Comparison of ENCODE assay signal across 8 cellular contexts in the genomic region with DNA sequence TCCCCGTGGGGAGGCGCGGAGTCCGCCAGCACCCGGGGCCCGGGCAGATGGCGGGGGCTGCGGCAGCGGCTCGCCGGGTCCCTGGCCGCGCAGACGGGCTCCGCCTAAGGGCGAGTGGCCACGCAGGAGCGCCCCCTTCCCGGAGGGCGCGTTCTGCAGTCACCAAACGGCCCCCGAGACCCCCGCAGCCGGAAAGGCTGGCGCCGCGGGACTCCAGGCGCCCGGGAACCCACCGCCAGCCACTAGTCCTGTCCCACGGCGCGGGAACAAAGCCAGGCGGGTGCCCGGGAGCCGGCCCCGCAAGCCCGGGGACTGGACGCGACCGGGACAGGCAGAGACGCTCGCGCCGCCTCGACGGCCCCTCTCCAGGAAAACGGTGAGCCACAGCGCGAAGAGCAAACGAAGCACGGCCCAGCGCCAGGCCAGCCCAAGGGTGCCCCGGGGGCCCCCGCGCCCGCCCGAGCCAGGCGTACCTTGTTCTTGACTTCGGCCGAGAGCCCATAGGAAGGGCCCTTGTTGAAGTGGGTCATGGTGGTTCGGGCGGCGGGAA. TPM values are rescaled to one million over a fixed set of nuclear protein-coding genes. Genes with fewer than 3 reads are reported as not detected.
DNase-seq lines count a peak whose midpoint lies in the region; ATAC-seq, FAIRE-seq and TF ChIP-seq lines count a peak whose summit lies in the region.

No MANE protein-coding gene starts in this region.

- CTCF ChIA-PET in AG04449 (lab: Yijun Ruan, JAX), result interaction anchor here (1.0 to 8.7 kb wide), 7 partner anchors 37 to 117 kb away, joined by 3 to 65 read pairs (median 17); no protein-coding TSS in a partner anchor

- intact Hi-C loops in sigmoid colon (cut with DNase I), result loop anchor here (1.0 to 10.0 kb wide), 3 partner anchors 62 to 512 kb away; a partner anchor contains a TSS

- H3K9me3 Mint-ChIP-seq in brain, result peaks cover 0 to 4% (median 0%) of the 10 kb centered on the region in 5 experiments

- peaks cover 0 to 69% (median 61%) of the 10 kb centered on the region in 4 donors for H3K4me1 ChIP-seq in sigmoid colon

- peaks cover 30% of the 10 kb centered on the region for H3K36me3 Mint-ChIP-seq in brain

- POLR2A ChIA-PET in AG04449 (lab: Yijun Ruan, JAX), result interaction anchor here (1.0 to 1.4 kb wide), 14 partner anchors 9 to 115 kb away, joined by 3 to 11 read pairs (median 4); no protein-coding TSS in a partner anchor

- FAIRE-seq in GM19239 (lab: Jason Lieb, UNC), result no peak

- H3K4me3 ChIP-seq in AG04449 (ENCODE audit: low read depth, low read length) (peak overlapping the region; percentile 89), iPS-18c (ENCODE audit: insufficient read depth, low read depth, low read length) (peak overlapping the region; percentile 90), sigmoid colon (peak overlapping the region; percentile 72 to 92 (median 87))

- no peaks in the 10 kb centered on the region for H3K27me3 ChIP-seq in sigmoid colon

- 1% methylated on average over 65 of the region's 65 CpGs for WGBS in sigmoid colon, 2 donors

- DNase-seq in AG04449 (ENCODE audit: low read depth, low spot score) (no peak), NCI-H748 (lab: John Stamatoyannopoulos, UW; ENCODE audit: unreplicated experiment) (peak; percentile 66), sigmoid colon (peak; percentile 85), GM19239 (ENCODE audit: insufficient read length, low spot score) (no peak)

- TF ChIP-seq POLR2A in sigmoid colon (IDR thresholded peaks at IDR 0.05), result no peak

- H3K27me3 Mint-ChIP-seq in brain, result peaks cover 15% of the 10 kb centered on the region

- no peaks in the 10 kb centered on the region for H3K9me3 ChIP-seq in iPS-18c (ENCODE audit: control insufficient read depth, insufficient read depth, low read length)
- no peaks in the 10 kb centered on the region for H3K9me3 ChIP-seq in sigmoid colon

- H3K27ac Mint-ChIP-seq in brain, result peak overlapping the region in 4 of 5 experiments; percentile 65 to 99 (median 99)

- H3K36me3 ChIP-seq in sigmoid colon, result no peaks in the 10 kb centered on the region

- peaks cover 74% of the 10 kb centered on the region for H3K4me1 Mint-ChIP-seq in brain

- H3K27ac ChIP-seq in sigmoid colon, result peak overlapping the region; percentile 98 to 100 (median 98)

- no peak for TF ChIP-seq EP300 in sigmoid colon (IDR thresholded peaks at IDR 0.05)

- ATAC-seq in HG02763 (IDR thresholded peaks at IDR 0.05; ENCODE audit: unreplicated experiment), result peak; percentile 12

- H3K4me3 Mint-ChIP-seq in brain, result peak overlapping the region; percentile 98 to 100 (median 99)

- TF ChIP-seq CTCF in AG04449 (IDR thresholded peaks at IDR 0.05; ENCODE audit: insufficient read depth, low read length, missing control alignments) (peak; percentile 59), GM12872 (IDR thresholded peaks at IDR 0.05; ENCODE audit: insufficient read depth, low read depth, low read length) (peak; percentile 18; the same call in 1 of the 3 replicates), brain (conservative IDR thresholded peaks at IDR 0.05) (peak; percentile 52 to 81), sigmoid colon (IDR thresholded peaks at IDR 0.05) (peak in 2 of 4 experiments; percentile 47 to 48)

RNA-seq across cellular contexts. Expression of a gene that starts 0.5 kb away (rescaled TPM):
- 184 TPM for polyA plus RNA-seq in brain (ENCODE audit: insufficient read depth, low read depth, low replicate concordance)
- total RNA-seq in sigmoid colon, result 100 to 1,000 TPM; 157 to 247 (median 170) TPM
- polyA plus RNA-seq in sigmoid colon, result 10 to 100 TPM; 58.3 to 96.4 (median 80.2) TPM

Comparison
In these comparisons a context has a peak if more than half of its experiments do, and no peak if none do; other contexts are left out.
1. DNase-seq: peak in NCI-H748 (single experiment) and sigmoid colon (single experiment); none in AG04449 (single experiment) and GM19239 (single experiment).
2. Peak in every context shown above with its lines, with median percentiles within 50 percentile points of each other: H3K4me3 ChIP-seq.